ENCODE assay signal across 8 cellular contexts in the genomic region with DNA sequence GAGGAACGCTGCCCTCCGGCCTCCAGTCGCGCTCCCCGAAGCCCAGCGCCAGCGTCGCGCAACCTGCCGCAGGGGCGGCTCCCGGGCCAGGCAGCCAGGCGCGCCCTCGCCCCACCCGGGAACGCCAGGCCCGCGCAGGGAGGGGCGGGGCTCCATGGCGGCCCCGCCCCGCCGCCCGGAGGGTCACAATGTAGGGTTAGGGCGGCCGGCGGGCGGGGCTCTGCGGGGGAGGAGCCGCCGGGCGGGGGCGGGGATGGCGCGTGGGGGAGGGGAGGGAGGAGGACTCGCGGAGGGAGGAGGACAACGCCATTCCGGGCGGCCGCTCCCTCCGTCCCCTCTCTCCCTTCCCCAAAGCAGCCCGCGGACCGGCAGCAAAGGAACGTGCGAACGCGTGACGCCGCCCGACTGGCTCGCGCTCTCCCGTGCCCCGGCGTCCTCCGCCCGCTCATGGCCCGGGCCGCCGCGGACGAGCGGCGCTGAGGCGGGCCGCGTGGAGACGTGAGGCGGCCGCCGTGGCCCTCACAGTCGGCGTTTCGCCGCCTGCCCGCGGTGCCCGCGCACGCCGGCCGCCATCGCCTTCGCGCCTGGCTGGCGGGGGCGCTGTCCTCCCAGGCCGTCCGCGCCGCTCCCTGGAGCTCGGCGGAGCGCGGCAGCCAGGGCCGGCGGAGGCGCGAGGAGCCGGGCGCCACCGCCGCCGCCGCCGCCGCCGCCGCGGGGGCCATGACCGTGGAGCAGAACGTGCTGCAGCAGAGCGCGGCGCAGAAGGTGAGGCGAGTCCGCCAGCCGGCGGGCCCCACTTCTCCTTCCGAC.
A peak's percentile ranks its signal among the peaks of the same experiment; 100 is the strongest.
DNase-seq lines count a peak whose midpoint lies in the region; ATAC-seq and TF ChIP-seq lines count a peak whose summit lies in the region.

A gene with protein sequence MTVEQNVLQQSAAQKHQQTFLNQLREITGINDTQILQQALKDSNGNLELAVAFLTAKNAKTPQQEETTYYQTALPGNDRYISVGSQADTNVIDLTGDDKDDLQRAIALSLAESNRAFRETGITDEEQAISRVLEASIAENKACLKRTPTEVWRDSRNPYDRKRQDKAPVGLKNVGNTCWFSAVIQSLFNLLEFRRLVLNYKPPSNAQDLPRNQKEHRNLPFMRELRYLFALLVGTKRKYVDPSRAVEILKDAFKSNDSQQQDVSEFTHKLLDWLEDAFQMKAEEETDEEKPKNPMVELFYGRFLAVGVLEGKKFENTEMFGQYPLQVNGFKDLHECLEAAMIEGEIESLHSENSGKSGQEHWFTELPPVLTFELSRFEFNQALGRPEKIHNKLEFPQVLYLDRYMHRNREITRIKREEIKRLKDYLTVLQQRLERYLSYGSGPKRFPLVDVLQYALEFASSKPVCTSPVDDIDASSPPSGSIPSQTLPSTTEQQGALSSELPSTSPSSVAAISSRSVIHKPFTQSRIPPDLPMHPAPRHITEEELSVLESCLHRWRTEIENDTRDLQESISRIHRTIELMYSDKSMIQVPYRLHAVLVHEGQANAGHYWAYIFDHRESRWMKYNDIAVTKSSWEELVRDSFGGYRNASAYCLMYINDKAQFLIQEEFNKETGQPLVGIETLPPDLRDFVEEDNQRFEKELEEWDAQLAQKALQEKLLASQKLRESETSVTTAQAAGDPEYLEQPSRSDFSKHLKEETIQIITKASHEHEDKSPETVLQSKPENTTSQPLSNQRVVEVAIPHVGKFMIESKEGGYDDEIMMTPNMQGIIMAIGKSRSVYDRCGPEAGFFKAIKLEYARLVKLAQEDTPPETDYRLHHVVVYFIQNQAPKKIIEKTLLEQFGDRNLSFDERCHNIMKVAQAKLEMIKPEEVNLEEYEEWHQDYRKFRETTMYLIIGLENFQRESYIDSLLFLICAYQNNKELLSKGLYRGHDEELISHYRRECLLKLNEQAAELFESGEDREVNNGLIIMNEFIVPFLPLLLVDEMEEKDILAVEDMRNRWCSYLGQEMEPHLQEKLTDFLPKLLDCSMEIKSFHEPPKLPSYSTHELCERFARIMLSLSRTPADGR (plus strand): TSS at position 309 of the 810 bp plus-strand sequence. CDS start 412 bp downstream, at position 721.

- no peak for DNase-seq in AG04449 (ENCODE audit: low read depth, low spot score)
- peak; percentile 72 for DNase-seq in NCI-H226
- DNase-seq in activated CD4-positive, CD25-positive, alpha-beta regulatory T cell (lab: John Stamatoyannopoulos, UW): peak; percentile 69 to 83 (median 77)
- DNase-seq in caudate nucleus (lab: John Stamatoyannopoulos, UW): peak in 60 of 61 donors; percentile 9 to 93 (median 81)
- peak; percentile 96 for DNase-seq in islet precursor cell
- peak; percentile 69 to 80 (median 80) for DNase-seq in stimulated activated CD4-positive, alpha-beta T cell treated with anti-CD3 and anti-CD28 coated beads, Interleukin-12 subunit alpha, Interleukin-12 subunit beta, amount 100 ng/mL, for 48 hours (ENCODE audit: low read depth in 2 of 3, low spot score in 1 of 3)

- H3K4me3 ChIP-seq in AG04449 (ENCODE audit: low read depth, low read length): peak within 1 kb of the TSS; percentile 78

- POLR2A ChIA-PET in AG04449 (lab: Yijun Ruan, JAX): no interaction called here

- CTCF ChIA-PET in AG04449 (lab: Yijun Ruan, JAX): interaction anchor here (1.0 to 1.3 kb wide), 3 partner anchors 14 to 46 kb away, joined by 3 to 4 read pairs (median 3); no protein-coding TSS in a partner anchor

- peak within 1 kb of the TSS; percentile 89 for H3K27ac ChIP-seq in caudate nucleus (ENCODE audit: low read depth, low read length)

- ATAC-seq in GM18868 (IDR thresholded peaks at IDR 0.05; ENCODE audit: unreplicated experiment) (peak; percentile 72), HG03097 (IDR thresholded peaks at IDR 0.05; ENCODE audit: low FRiP score, unreplicated experiment) (peak; percentile 69)

- peak; percentile 25 for TF ChIP-seq CTCF in AG04449 (IDR thresholded peaks at IDR 0.05; ENCODE audit: insufficient read depth, low read length, missing control alignments)
